Comparison of ENCODE assay signal across 23 cellular contexts in genomic region chr5:109325456-109325855, GRCh38.
"Had no signal": no experiment of that assay in that cellular context is flagged by ENCODE, and none has a peak within 500 bp of the region (broad histone marks: within the 10 kb centered on the region; RNA-seq: fewer than 3 reads in every experiment).

No MANE protein-coding gene starts in this region.

- ATAC-seq: natural killer cell treated with Interleukin-12 subunit alpha and Interleukin-12 subunit beta and Interleukin-15 and Interleukin-18, amount 100 ng/mL, for 72 hours; stimulated activated effector memory CD8-positive, alpha-beta T cell treated with anti-CD3 and anti-CD28 coated beads, Interleukin-12 subunit alpha, Interleukin-12 subunit beta, amount 100 ng/mL, for 72 hours; upper lobe of right lung had no signal

- H3K27me3 Mint-ChIP-seq: naive B cell; natural killer cell treated with Interleukin-12 subunit alpha and Interleukin-12 subunit beta and Interleukin-15 and Interleukin-18, amount 100 ng/mL, for 72 hours; stimulated activated naive CD8-positive, alpha-beta T cell treated with anti-CD3 and anti-CD28 coated beads, Interleukin-15, Interleukin-2, amounts not matched to agents 100 ng/mL and 50 ng/mL, for 24 hours had no signal

- H3K4me1 Mint-ChIP-seq: mesothelial cell of epicardium; naive B cell; stimulated activated effector memory CD8-positive, alpha-beta T cell treated with anti-CD3 and anti-CD28 coated beads, Interleukin-12 subunit alpha, Interleukin-12 subunit beta, amount 100 ng/mL, for 72 hours had no signal

- H3K4me3 Mint-ChIP-seq: immature natural killer cell; mesothelial cell of epicardium; naive B cell; natural killer cell treated with Interleukin-12 subunit alpha and Interleukin-12 subunit beta and Interleukin-15 and Interleukin-18, amount 100 ng/mL, for 72 hours; stimulated activated effector memory CD8-positive, alpha-beta T cell treated with anti-CD3 and anti-CD28 coated beads, Interleukin-12 subunit alpha, Interleukin-12 subunit beta, amount 100 ng/mL, for 72 hours; stimulated activated naive CD8-positive, alpha-beta T cell treated with anti-CD3 and anti-CD28 coated beads, Interleukin-15, Interleukin-2, amounts not matched to agents 100 ng/mL and 50 ng/mL, for 24 hours had no signal

- H3K36me3 Mint-ChIP-seq: natural killer cell treated with Interleukin-12 subunit alpha and Interleukin-12 subunit beta and Interleukin-15 and Interleukin-18, amount 100 ng/mL, for 72 hours had no signal

- H3K9me3 Mint-ChIP-seq: immature natural killer cell; mesothelial cell of epicardium; naive B cell; natural killer cell treated with Interleukin-12 subunit alpha and Interleukin-12 subunit beta and Interleukin-15 and Interleukin-18, amount 100 ng/mL, for 72 hours; stimulated activated effector memory CD8-positive, alpha-beta T cell treated with anti-CD3 and anti-CD28 coated beads, Interleukin-12 subunit alpha, Interleukin-12 subunit beta, amount 100 ng/mL, for 72 hours had no signal

- DNase-seq: hypothalamus; immature natural killer cell; left ventricle myocardium inferior; mesendoderm; naive B cell; retina; right cardiac atrium; sigmoid colon; small intestine; spleen; stimulated activated CD4-positive, alpha-beta T cell treated with anti-CD3 and anti-CD28 coated beads, Interleukin-4, amount 100 ng/mL, for 24 hours; stimulated activated naive CD4-positive, alpha-beta T cell; trophoblast cell; upper lobe of right lung had no signal

- H3K9me3 ChIP-seq: left ventricle myocardium inferior, ovary, prostate gland, sigmoid colon, spleen, suprapubic skin, thoracic aorta, tibial artery, upper lobe of right lung had no signal

- H3K27ac Mint-ChIP-seq: immature natural killer cell; mesothelial cell of epicardium; natural killer cell treated with Interleukin-12 subunit alpha and Interleukin-12 subunit beta and Interleukin-15 and Interleukin-18, amount 100 ng/mL, for 72 hours; stimulated activated effector memory CD8-positive, alpha-beta T cell treated with anti-CD3 and anti-CD28 coated beads, Interleukin-12 subunit alpha, Interleukin-12 subunit beta, amount 100 ng/mL, for 72 hours; stimulated activated naive CD8-positive, alpha-beta T cell treated with anti-CD3 and anti-CD28 coated beads, Interleukin-15, Interleukin-2, amounts not matched to agents 100 ng/mL and 50 ng/mL, for 24 hours had no signal
